In genomic region chr10:110567201-110568054, GRCh38 we compare ENCODE assay signal across 8 cellular contexts. TPM values are rescaled to one million over a fixed set of nuclear protein-coding genes. Genes with fewer than 3 reads are reported as not detected.
DNase-seq lines count a peak whose midpoint lies in the region; FAIRE-seq and TF ChIP-seq lines count a peak whose summit lies in the region.

Gene SMC3, plus strand, starts transcription at chr10:110567695. Its CDS starts 122 bp downstream, at chr10:110567817.

- H4K20me1 ChIP-seq in Loucy (ENCODE audit: insufficient read depth, low read length, poor library complexity, severe bottlenecking): peaks cover 45% of the 10 kb centered on the region

- H3K4me3 ChIP-seq in Loucy (ENCODE audit: low read length, poor library complexity, severe bottlenecking) (peak within 1 kb of the TSS; percentile 88), fibroblast of the aortic adventitia (ENCODE audit: low read depth, low read length) (peak within 1 kb of the TSS; percentile 90)

- H3K79me2 ChIP-seq in Loucy (ENCODE audit: insufficient read depth, low read length): peaks cover 56% of the 10 kb centered on the region

- peaks cover 44% of the 10 kb centered on the region for H3K4me1 Mint-ChIP-seq in nephron
- H3K4me1 Mint-ChIP-seq in stimulated activated naive CD8-positive, alpha-beta T cell treated with anti-CD3 and anti-CD28 coated beads, Interleukin-15, Interleukin-2, amounts not matched to agents 100 ng/mL and 50 ng/mL, for 24 hours (ENCODE audit: low read depth): peaks cover 48% of the 10 kb centered on the region

- no peaks in the 10 kb centered on the region for H3K36me3 ChIP-seq in Loucy (ENCODE audit: insufficient read depth, low read length)

- peak within 1 kb of the TSS; percentile 87 for H3K9ac ChIP-seq in Loucy (ENCODE audit: low read depth, low read length, poor library complexity, severe bottlenecking)

- peaks cover 5% of the 10 kb centered on the region for H3K27me3 Mint-ChIP-seq in nephron (ENCODE audit: low read depth)
- peaks cover 12% of the 10 kb centered on the region for H3K27me3 Mint-ChIP-seq in stimulated activated naive CD8-positive, alpha-beta T cell treated with anti-CD3 and anti-CD28 coated beads, Interleukin-15, Interleukin-2, amounts not matched to agents 100 ng/mL and 50 ng/mL, for 24 hours

- FAIRE-seq in H54 (lab: Jason Lieb, UNC): peak; percentile 52

- TF ChIP-seq POLR2A in H54 (IDR thresholded peaks at IDR 0.05; ENCODE audit: low read depth, low read length): peak; percentile 92
- peak; percentile 92 for TF ChIP-seq POLR2A in Raji (IDR thresholded peaks at IDR 0.05; ENCODE audit: insufficient read depth, low read depth, low read length)

- DNase-seq in ELF-1 (ENCODE audit: low read depth, low spot score) (peak; percentile 99), H54 (ENCODE audit: insufficient read length, low spot score) (peak; percentile 76), fibroblast of the aortic adventitia (ENCODE audit: low read depth) (peak; percentile 97)
- DNase-seq in activated effector memory CD4-positive, alpha-beta T cell treated with anti-CD3 and anti-CD28 coated beads, Interleukin-2, amount 50 U/mL, for 16 hours: peak; percentile 97

- no peaks in the 10 kb centered on the region for H3K9me3 ChIP-seq in Loucy (ENCODE audit: insufficient read depth, low read depth, low read length)

- no peaks in the 10 kb centered on the region for H3K9me3 Mint-ChIP-seq in nephron
- no peaks in the 10 kb centered on the region for H3K9me3 Mint-ChIP-seq in stimulated activated naive CD8-positive, alpha-beta T cell treated with anti-CD3 and anti-CD28 coated beads, Interleukin-15, Interleukin-2, amounts not matched to agents 100 ng/mL and 50 ng/mL, for 24 hours

- peak within 1 kb of the TSS; percentile 98 to 99 (median 99) for H3K4me3 Mint-ChIP-seq in nephron
- peak within 1 kb of the TSS; percentile 96 for H3K4me3 Mint-ChIP-seq in stimulated activated naive CD8-positive, alpha-beta T cell treated with anti-CD3 and anti-CD28 coated beads, Interleukin-15, Interleukin-2, amounts not matched to agents 100 ng/mL and 50 ng/mL, for 24 hours

- peaks cover 9% of the 10 kb centered on the region for H3K36me3 Mint-ChIP-seq in nephron (ENCODE audit: low read depth)
- peaks cover 28% of the 10 kb centered on the region for H3K36me3 Mint-ChIP-seq in stimulated activated naive CD8-positive, alpha-beta T cell treated with anti-CD3 and anti-CD28 coated beads, Interleukin-15, Interleukin-2, amounts not matched to agents 100 ng/mL and 50 ng/mL, for 24 hours (ENCODE audit: low read depth)

- H3K4me2 ChIP-seq in Loucy (ENCODE audit: low read depth, low read length, poor library complexity, severe bottlenecking): peak within 1 kb of the TSS; percentile 90

- H3K4me1 ChIP-seq in Loucy (ENCODE audit: insufficient read depth, low read length, poor library complexity, severe bottlenecking): peaks cover 35% of the 10 kb centered on the region

- H3K27me3 ChIP-seq in Loucy (ENCODE audit: insufficient read depth, low read length, poor library complexity, severe bottlenecking): no peaks in the 10 kb centered on the region

- H3F3A ChIP-seq in Loucy (ENCODE audit: low read depth): no peaks in the 10 kb centered on the region

- TF ChIP-seq CTCF in Loucy (conservative IDR thresholded peaks at IDR 0.05; ENCODE audit: low read length) (no peak), fibroblast of the aortic adventitia (IDR thresholded peaks at IDR 0.05; ENCODE audit: insufficient read depth, low read length) (no peak), nephron (IDR thresholded peaks at IDR 0.05; ENCODE audit: unreplicated experiment in 3 of 3) (no peak)

- H3K9me2 ChIP-seq in Loucy (replicated peaks; ENCODE audit: low read depth, low read length): no peaks in the 10 kb centered on the region

- peak within 1 kb of the TSS; percentile 99 to 100 (median 100) for H3K27ac Mint-ChIP-seq in nephron
- peak within 1 kb of the TSS; percentile 99 for H3K27ac Mint-ChIP-seq in stimulated activated naive CD8-positive, alpha-beta T cell treated with anti-CD3 and anti-CD28 coated beads, Interleukin-15, Interleukin-2, amounts not matched to agents 100 ng/mL and 50 ng/mL, for 24 hours

- peak within 1 kb of the TSS; percentile 97 for H2AFZ ChIP-seq in Loucy (ENCODE audit: low read length)

RNA-seq across cellular contexts. Expression of gene SMC3, which starts in this region (rescaled TPM):
- total RNA-seq in fibroblast of the aortic adventitia (ENCODE audit: low replicate concordance): 49.3 and 58.3 TPM in 2 replicates

Comparison
In these comparisons a context has a peak if more than half of its experiments do, and no peak if none do; other contexts are left out.
1. Peak in every context shown above with its lines: DNase-seq and H3K4me3 ChIP-seq.